In the genomic region with DNA sequence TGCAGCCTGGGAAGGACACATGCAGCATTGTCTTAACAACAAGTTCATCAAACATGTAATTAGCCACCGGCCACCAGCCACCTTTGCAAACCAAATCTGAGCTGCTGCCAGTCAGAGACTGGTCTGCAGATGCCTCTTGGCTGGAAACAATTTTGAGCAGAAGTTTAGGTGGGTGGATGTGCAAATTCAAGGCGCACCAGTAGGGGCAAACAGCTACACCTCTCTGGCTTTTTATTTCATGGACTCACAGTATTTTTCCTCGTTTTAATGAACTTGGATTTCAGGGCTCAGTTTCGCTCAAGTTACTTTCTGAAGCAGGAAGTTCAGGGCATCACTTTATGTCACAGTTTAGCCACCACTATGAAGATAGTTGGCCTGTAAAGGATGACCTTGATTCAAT, we compare ENCODE assay signal across 27 cellular contexts.
DNase-seq lines count a peak whose midpoint lies in the region; ATAC-seq, FAIRE-seq and TF ChIP-seq lines count a peak whose summit lies in the region.
"Had no signal": no experiment of that assay in that cellular context is flagged by ENCODE, and none has a peak within 500 bp of the region (broad histone marks: within the 10 kb centered on the region; RNA-seq: fewer than 3 reads in every experiment).

No MANE protein-coding gene starts in this region.

- intact Hi-C loops in A673 (cut with micrococcal nuclease; ENCODE audit: unreplicated experiment) (no loop called here), adrenal gland (cut with DNase I) (no loop called here)

- no peak overlapping the region for H3K18ac ChIP-seq in H1 (ENCODE audit: extremely low read depth, low read length)

- WGBS in H1 (ENCODE audit: extremely low coverage in 1 of 2, insufficient coverage in 1 of 2, insufficient read length in 1 of 2, insufficient replicate concordance in 2 of 2, low coverage in 1 of 2, low lambda C conversion rate in 2 of 2, missing lambda C conversion rate in 1 of 2), 2 experiments: 80% methylated on average over 4 of the region's 4 CpGs; no CpG with 5 or more reads in 1 of the 2 experiments
- WGBS in adrenal gland, 4 donors: 54 to 65% (median 61%) methylated on average over 4 of the region's 4 CpGs

- peak overlapping the region; percentile 55 for H2BK20ac ChIP-seq in H1 (ENCODE audit: low read length)

- H3K36me3 ChIP-seq in A673 (ENCODE audit: insufficient read depth, low read length, poor library complexity, severe bottlenecking): no peaks in the 10 kb centered on the region
- H3K36me3 ChIP-seq in H1 (ENCODE audit: control insufficient read depth in 2 of 4, insufficient read depth in 4 of 4, low read length in 3 of 4): no peaks in the 10 kb centered on the region
- no peaks in the 10 kb centered on the region for H3K36me3 ChIP-seq in adrenal gland (replicated peaks in 1 of 2)
- H3K36me3 ChIP-seq: esophagus muscularis mucosa, left lung, Peyer's patch, SJCRH30, upper lobe of right lung had no signal

- H3K9ac ChIP-seq in H1 (replicated peaks in 1 of 4; ENCODE audit: extremely low read depth in 1 of 4, low read depth in 3 of 4, low read length in 3 of 4): no peak overlapping the region

- no peak overlapping the region for H2BK15ac ChIP-seq in H1 (ENCODE audit: low read length)

- H3K27ac Mint-ChIP-seq in osteocyte (ENCODE audit: unreplicated experiment): no peak overlapping the region
- H3K27ac Mint-ChIP-seq: activated CD4-positive, alpha-beta T cell treated with anti-CD3 and anti-CD28 coated beads for 36 hours; effector memory CD8-positive, alpha-beta T cell; naive B cell had no signal

- H3K4me3 ChIP-seq in A673 (ENCODE audit: low read depth, low read length, poor library complexity, severe bottlenecking) (no peak overlapping the region), GM12864 (ENCODE audit: low read depth, low read length) (no peak overlapping the region), H1 (ENCODE audit: extremely low read depth in 1 of 4, insufficient read depth in 2 of 4, low read depth in 3 of 4, low read length in 4 of 4) (no peak overlapping the region), adrenal gland (no peak overlapping the region)
- H3K4me3 ChIP-seq: esophagus muscularis mucosa, left lung, Peyer's patch, SJCRH30, smooth muscle cell, upper lobe of right lung had no signal

- TF ChIP-seq CTCF in A673 (conservative IDR thresholded peaks at IDR 0.05; ENCODE audit: low read depth, low read length): peak; percentile 24; the same call in 1 of the 2 replicates
- peak; percentile 23 for TF ChIP-seq CTCF in GM12864 (IDR thresholded peaks at IDR 0.05; ENCODE audit: low read depth, low read length, missing control alignments)
- TF ChIP-seq CTCF in H1 (IDR thresholded peaks at IDR 0.05; ENCODE audit: control extremely low read depth in 1 of 3, insufficient read depth in 1 of 3, low read depth in 1 of 3, low read length in 3 of 3): peak in 2 of 3 experiments; percentile 9 to 51; a peak in 1 of 4 replicates
- no peak for TF ChIP-seq CTCF in osteocyte (IDR thresholded peaks at IDR 0.05)
- no peak for TF ChIP-seq CTCF in adrenal gland (IDR thresholded peaks at IDR 0.05)

- H3K4me2 ChIP-seq in H1 (ENCODE audit: insufficient read depth in 1 of 2, low read depth in 2 of 2, low read length in 2 of 2): no peak overlapping the region
- H3K4me2 ChIP-seq: smooth muscle cell had no signal

- H2AFZ ChIP-seq in H1 (ENCODE audit: low read length): no peak overlapping the region

- H3K23me2 ChIP-seq in H1 (ENCODE audit: low read depth, low read length): no peaks in the 10 kb centered on the region

- H3K27ac ChIP-seq in A673 (ENCODE audit: low read depth, low read length, poor library complexity, severe bottlenecking) (no peak overlapping the region), H1 (ENCODE audit: low read depth, low read length) (no peak overlapping the region), adrenal gland (no peak overlapping the region)
- H3K27ac ChIP-seq: esophagus muscularis mucosa, left lung, Peyer's patch, SJCRH30, upper lobe of right lung had no signal

- H4K91ac ChIP-seq in H1 (replicated peaks; ENCODE audit: insufficient read length, low read length): no peak overlapping the region

- no peak for FAIRE-seq in H1 (lab: Jason Lieb, UNC)

- H3K14ac ChIP-seq in H1 (ENCODE audit: insufficient read length): no peak overlapping the region

- H3K9me3 ChIP-seq in A673 (ENCODE audit: low read depth, low read length, poor library complexity, severe bottlenecking) (no peaks in the 10 kb centered on the region), H1 (ENCODE audit: insufficient read depth in 2 of 2, low read depth in 1 of 2, low read length in 1 of 2) (no peaks in the 10 kb centered on the region), adrenal gland (replicated peaks in 1 of 3) (no peaks in the 10 kb centered on the region)
- H3K9me3 ChIP-seq: esophagus muscularis mucosa, left lung, Peyer's patch, SJCRH30, upper lobe of right lung had no signal

- no peak overlapping the region for H3K4ac ChIP-seq in H1 (replicated peaks; ENCODE audit: insufficient read length, low read depth, low read length)

- no peaks in the 10 kb centered on the region for H3K79me2 ChIP-seq in H1 (ENCODE audit: control insufficient read depth in 1 of 2, insufficient read depth in 2 of 2, low read length in 2 of 2)

- TF ChIP-seq POLR2A in H1 (IDR thresholded peaks at IDR 0.05; ENCODE audit: control extremely low read depth in 1 of 2, low read depth in 2 of 2, low read length in 2 of 2) (no peak), adrenal gland (IDR thresholded peaks at IDR 0.05) (no peak)

- H2BK120ac ChIP-seq in H1 (replicated peaks; ENCODE audit: low read depth, low read length): no peak overlapping the region

- TF ChIP-seq EP300 in H1 (IDR thresholded peaks at IDR 0.05; ENCODE audit: borderline replicate concordance in 1 of 2, low read depth in 2 of 2, low read length in 2 of 2): no peak

- no peaks in the 10 kb centered on the region for H3K36me3 Mint-ChIP-seq in osteocyte (ENCODE audit: unreplicated experiment)
- H3K36me3 Mint-ChIP-seq: naive B cell had no signal

- H3K4me1 ChIP-seq in A673 (ENCODE audit: insufficient read depth, low read length, poor library complexity, severe bottlenecking): no peaks in the 10 kb centered on the region
- H3K4me1 ChIP-seq in H1 (replicated peaks in 1 of 4; ENCODE audit: control insufficient read depth in 3 of 4, insufficient read depth in 4 of 4, low read length in 3 of 4): peaks cover 0 to 8% (median 0%) of the 10 kb centered on the region in 4 experiments; a peak in 3 of 7 replicates
- no peaks in the 10 kb centered on the region for H3K4me1 ChIP-seq in adrenal gland (replicated peaks in 1 of 2)
- H3K4me1 ChIP-seq: esophagus muscularis mucosa, left lung, Peyer's patch, SJCRH30, upper lobe of right lung had no signal

- no peak overlapping the region for H2AK5ac ChIP-seq in H1 (ENCODE audit: low read depth, low read length)

- H2BK5ac ChIP-seq in H1 (ENCODE audit: low read depth, low read length): no peak overlapping the region

- H3K27me3 ChIP-seq in A673 (replicated peaks; ENCODE audit: insufficient read depth, low read depth, low read length, poor library complexity) (no peaks in the 10 kb centered on the region), H1 (replicated peaks in 1 of 4; ENCODE audit: control insufficient read depth in 3 of 4, extremely low read depth in 1 of 4, insufficient read depth in 3 of 4, low read length in 3 of 4) (no peaks in the 10 kb centered on the region; a peak in 1 of 7 replicates), adrenal gland (no peaks in the 10 kb centered on the region)
- H3K27me3 ChIP-seq: left lung, Peyer's patch, SJCRH30, upper lobe of right lung had no signal

- no peaks in the 10 kb centered on the region for H3K9me3 Mint-ChIP-seq in osteocyte (ENCODE audit: unreplicated experiment)
- H3K9me3 Mint-ChIP-seq: activated T-cell treated with anti-CD3 and anti-CD28 coated beads, Interleukin-2, amount 50 U/mL, for 4 hours; naive B cell had no signal

- ATAC-seq in GM18870 (IDR thresholded peaks at IDR 0.05; ENCODE audit: unreplicated experiment): no peak
- ATAC-seq: activated CD4-positive, alpha-beta T cell treated with anti-CD3 and anti-CD28 coated beads for 36 hours; activated T-cell treated with anti-CD3 and anti-CD28 coated beads, Interleukin-2, amount 50 U/mL, for 4 hours; effector memory CD8-positive, alpha-beta T cell; left lung; upper lobe of right lung had no signal

- no peak overlapping the region for H3K56ac ChIP-seq in H1 (replicated peaks; ENCODE audit: insufficient read length, low read depth, low read length)

- no peak overlapping the region for H4K5ac ChIP-seq in H1 (ENCODE audit: insufficient read length, low read depth, low read length)

- H3K4me3 Mint-ChIP-seq in osteocyte (ENCODE audit: unreplicated experiment): no peak overlapping the region
- H3K4me3 Mint-ChIP-seq: activated CD4-positive, alpha-beta T cell treated with anti-CD3 and anti-CD28 coated beads for 36 hours; activated T-cell treated with anti-CD3 and anti-CD28 coated beads, Interleukin-2, amount 50 U/mL, for 4 hours; effector memory CD8-positive, alpha-beta T cell; naive B cell had no signal

- no peaks in the 10 kb centered on the region for H3K79me1 ChIP-seq in H1 (ENCODE audit: low read depth, low read length)

- POLR2A ChIA-PET in A673 (lab: Charles Lee; ENCODE audit: low non-redundant PET) (no interaction called here), H1 (lab: Charles Lee; ENCODE audit: partially characterized antibody) (no interaction called here)

- no peaks in the 10 kb centered on the region for H3K27me3 Mint-ChIP-seq in osteocyte (ENCODE audit: unreplicated experiment)

- H3K23ac ChIP-seq in H1 (ENCODE audit: insufficient read length): no peak overlapping the region

- no peak overlapping the region for H2BK12ac ChIP-seq in H1 (ENCODE audit: low read depth, low read length)

- CTCF ChIA-PET in A673 (lab: Charles Lee): no interaction called here
- CTCF ChIA-PET in H1 (lab: Charles Lee; ENCODE audit: partially characterized antibody): interaction anchor here (0.7 to 1.7 kb wide), 13 partner anchors 10 to 175 kb away, joined by 3 to 5 read pairs (median 3); no protein-coding TSS in a partner anchor

- H3K4me1 Mint-ChIP-seq in osteocyte (ENCODE audit: unreplicated experiment): no peaks in the 10 kb centered on the region
- H3K4me1 Mint-ChIP-seq: activated CD4-positive, alpha-beta T cell treated with anti-CD3 and anti-CD28 coated beads for 36 hours; naive B cell had no signal

- DNase-seq in A673 (ENCODE audit: low spot score) (peak; percentile 7), GM12864 (ENCODE audit: low read depth) (no peak), NCI-H526 treated with DMSO at 0.1 percent for 48 hours (lab: John Stamatoyannopoulos, UW) (peak; percentile 32), H1 (ENCODE audit: low read depth in 1 of 2, low spot score in 2 of 2) (no peak), osteocyte (ENCODE audit: extremely low spot score, unreplicated experiment) (no peak), cerebellum (ENCODE audit: low spot score) (no peak), adrenal gland (no peak)
- DNase-seq: activated CD4-positive, alpha-beta T cell treated with anti-CD3 and anti-CD28 coated beads for 36 hours; activated naive CD4-positive, alpha-beta T cell treated with Interleukin-2 at 50 U/mL for 16 hours; activated T-cell treated with anti-CD3 and anti-CD28 coated beads, Interleukin-2, amount 50 U/mL, for 4 hours; amniotic stem cell; C1 segment of cervical spinal cord; effector memory CD8-positive, alpha-beta T cell; foreskin melanocyte; left lung; naive B cell; NCI-H2029; NCI-H2227 treated with DMSO at 0.1 percent for 48 hours; nucleus accumbens; Peyer's patch; SJCRH30; stimulated activated CD4-positive, alpha-beta T cell treated with anti-CD3 and anti-CD28 coated beads, Interleukin-2, amount 100 ng/mL, for 24 hours; T-helper 1 cell; upper lobe of right lung had no signal

- TF ChIP-seq RAD21 in H1 (IDR thresholded peaks at IDR 0.05 in 1 of 2, conservative IDR thresholded peaks at IDR 0.05 in 1 of 2; ENCODE audit: low read depth in 2 of 2, low read length in 2 of 2): peak in 1 of 2 experiments; percentile 9; a peak in 1 of 4 replicates

- no TSS peak for BruUV-seq in A673 (replicated peaks; lab: Mats Ljungman, UMichigan)

- no peaks in the 10 kb centered on the region for H4K20me1 ChIP-seq in H1 (replicated peaks in 1 of 2; ENCODE audit: control insufficient read depth in 1 of 2, insufficient read depth in 2 of 2, low read length in 2 of 2)

- no peak overlapping the region for H4K8ac ChIP-seq in H1 (ENCODE audit: extremely low read depth, insufficient read depth, low read length)

Comparison
In these comparisons a context has a peak if more than half of its experiments do, and no peak if none do; other contexts are left out.
1. DNase-seq: peak in A673 (single experiment) and NCI-H526 treated with DMSO at 0.1 percent for 48 hours (single experiment); none in GM12864 (single experiment), H1 (0 of 2), osteocyte (single experiment), cerebellum (single experiment) and adrenal gland (0 of 7).
2. CTCF ChIP-seq: peak in A673 (single experiment), GM12864 (single experiment) and H1 (2 of 3); none in osteocyte (single experiment) and adrenal gland (0 of 6).